ENCODE assay signal across 17 cellular contexts in the genomic region with DNA sequence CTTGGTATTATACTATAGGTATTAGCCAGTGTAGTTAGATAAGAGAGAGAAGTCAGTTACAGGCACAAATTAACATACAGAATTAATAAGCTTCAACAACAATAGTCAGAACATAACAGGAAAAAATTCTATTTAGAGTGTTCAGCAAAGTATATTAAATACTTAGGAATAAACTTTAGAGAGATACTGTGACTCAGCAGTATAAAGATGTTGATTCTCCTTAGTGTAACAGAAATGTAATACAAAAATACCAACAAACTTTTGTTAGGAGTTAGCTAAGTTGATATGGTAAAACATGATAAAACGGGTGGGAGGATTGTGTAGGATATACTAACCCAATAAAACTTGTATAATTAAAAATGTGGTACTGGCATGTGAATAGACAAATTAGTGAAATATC.
DNase-seq lines count a peak whose midpoint lies in the region; ATAC-seq, FAIRE-seq and TF ChIP-seq lines count a peak whose summit lies in the region.
"Had no signal": no experiment of that assay in that cellular context is flagged by ENCODE, and none has a peak within 500 bp of the region (broad histone marks: within the 10 kb centered on the region; RNA-seq: fewer than 3 reads in every experiment).

No MANE protein-coding gene starts in this region.

- H4K20me1 ChIP-seq in IMR-90 (ENCODE audit: insufficient read depth, low read length) (no peaks in the 10 kb centered on the region; the same call in 1 of the 2 replicates), H1 (replicated peaks in 1 of 2; ENCODE audit: control insufficient read depth in 1 of 2, insufficient read depth in 2 of 2, low read length in 2 of 2) (no peaks in the 10 kb centered on the region), mammary epithelial cell (ENCODE audit: insufficient read depth, low read length) (no peaks in the 10 kb centered on the region)

- no peak overlapping the region for H3K56ac ChIP-seq in IMR-90 (ENCODE audit: extremely low read depth, insufficient read depth, low read length)
- H3K56ac ChIP-seq in H1 (replicated peaks; ENCODE audit: insufficient read length, low read depth, low read length) = no peak overlapping the region

- no peaks in the 10 kb centered on the region for H3K9me3 Mint-ChIP-seq in effector memory CD8-positive, alpha-beta T cell
- H3K9me3 Mint-ChIP-seq: CD4-positive, alpha-beta memory T cell had no signal

- H3K4me3 Mint-ChIP-seq in effector memory CD8-positive, alpha-beta T cell = no peak overlapping the region

- H3K14ac ChIP-seq in IMR-90 (replicated peaks; ENCODE audit: low read depth, low read length) (no peak overlapping the region), H1 (ENCODE audit: insufficient read length) (no peak overlapping the region)

- H3K9ac ChIP-seq in IMR-90 (ENCODE audit: low read depth, low read length) = no peak overlapping the region
- no peak overlapping the region for H3K9ac ChIP-seq in H1 (replicated peaks in 1 of 4; ENCODE audit: extremely low read depth in 1 of 4, low read depth in 3 of 4, low read length in 3 of 4)
- no peak overlapping the region for H3K9ac ChIP-seq in mammary epithelial cell (ENCODE audit: insufficient read depth, low read length)

- H4K5ac ChIP-seq in IMR-90 (ENCODE audit: low read depth, low read length) = no peak overlapping the region
- H4K5ac ChIP-seq in H1 (ENCODE audit: insufficient read length, low read depth, low read length) = no peak overlapping the region

- no peaks in the 10 kb centered on the region for H3K9me3 ChIP-seq in IMR-90 (ENCODE audit: control insufficient read depth, insufficient read depth, low read length)
- no peaks in the 10 kb centered on the region; a peak in 1 of 4 replicates for H3K9me3 ChIP-seq in H1 (ENCODE audit: insufficient read depth in 2 of 2, low read depth in 1 of 2, low read length in 1 of 2)
- H3K9me3 ChIP-seq in pancreas = no peaks in the 10 kb centered on the region
- H3K9me3 ChIP-seq in mammary epithelial cell (replicated peaks; ENCODE audit: insufficient read depth, low read length) = no peaks in the 10 kb centered on the region
- H3K9me3 ChIP-seq: HAP-1 had no signal

- dilution Hi-C loops in IMR-90 (cut with HindIII; ENCODE audit: low sequenced_read_pairs, unreplicated experiment) (no loop called here), mammary epithelial cell (cut with HindIII; ENCODE audit: low sequenced_read_pairs) (no loop called here)

- H3K79me2 ChIP-seq in H1 (ENCODE audit: control insufficient read depth in 1 of 2, insufficient read depth in 2 of 2, low read length in 2 of 2) (peaks cover 0 to 27% of the 10 kb centered on the region in 2 experiments; a peak in 2 of 4 replicates), mammary epithelial cell (ENCODE audit: insufficient read depth, low read length) (peaks cover 17% of the 10 kb centered on the region)

- no peak overlapping the region for H2AK5ac ChIP-seq in IMR-90 (ENCODE audit: low read depth, low read length)
- no peak overlapping the region for H2AK5ac ChIP-seq in H1 (ENCODE audit: low read depth, low read length)

- H3K4me1 ChIP-seq in IMR-90 (ENCODE audit: control insufficient read depth, insufficient read depth, low read length) (no peaks in the 10 kb centered on the region), H1 (replicated peaks in 1 of 4; ENCODE audit: control insufficient read depth in 3 of 4, insufficient read depth in 4 of 4, low read length in 3 of 4) (no peaks in the 10 kb centered on the region), pancreas (no peaks in the 10 kb centered on the region), mammary epithelial cell (ENCODE audit: insufficient read depth, low read length) (no peaks in the 10 kb centered on the region)

- no peak overlapping the region for H3K23ac ChIP-seq in IMR-90 (ENCODE audit: low read depth, low read length)
- H3K23ac ChIP-seq in H1 (ENCODE audit: insufficient read length) = no peak overlapping the region

- H3K27me3 ChIP-seq in IMR-90 (ENCODE audit: control insufficient read depth, insufficient read depth, low read length) (no peaks in the 10 kb centered on the region), H1 (replicated peaks in 1 of 4; ENCODE audit: control insufficient read depth in 3 of 4, extremely low read depth in 1 of 4, insufficient read depth in 3 of 4, low read length in 3 of 4) (no peaks in the 10 kb centered on the region), pancreas (no peaks in the 10 kb centered on the region), mammary epithelial cell (ENCODE audit: insufficient read depth, low read length) (no peaks in the 10 kb centered on the region)

- H3K4me2 ChIP-seq in IMR-90 (ENCODE audit: low read depth, low read length) (no peak overlapping the region), H1 (ENCODE audit: insufficient read depth in 1 of 2, low read depth in 2 of 2, low read length in 2 of 2) (no peak overlapping the region), mammary epithelial cell (ENCODE audit: insufficient read depth, low read depth, low read length) (no peak overlapping the region)

- H2AK9ac ChIP-seq in IMR-90 (replicated peaks; ENCODE audit: low read depth, low read length, poor library complexity) = no peak overlapping the region

- H2BK120ac ChIP-seq in IMR-90 (ENCODE audit: low read depth, low read length) = no peak overlapping the region
- no peak overlapping the region for H2BK120ac ChIP-seq in H1 (replicated peaks; ENCODE audit: low read depth, low read length)

- TF ChIP-seq CTCF in IMR-90 (conservative IDR thresholded peaks at IDR 0.05; ENCODE audit: low read depth, low read length) (no peak), H1 (IDR thresholded peaks at IDR 0.05; ENCODE audit: control extremely low read depth in 1 of 3, insufficient read depth in 1 of 3, low read depth in 1 of 3, low read length in 3 of 3) (no peak), pancreas (IDR thresholded peaks at IDR 0.05) (no peak), mammary epithelial cell (conservative IDR thresholded peaks at IDR 0.05 in 1 of 2, IDR thresholded peaks at IDR 0.05 in 1 of 2; ENCODE audit: extremely low read depth in 1 of 2, insufficient read depth in 1 of 2, low read depth in 1 of 2, low read length in 2 of 2) (no peak)

- H3K4me3 ChIP-seq in IMR-90 (ENCODE audit: insufficient read depth, low read depth, low read length) (no peak overlapping the region), H1 (ENCODE audit: extremely low read depth in 1 of 4, insufficient read depth in 2 of 4, low read depth in 3 of 4, low read length in 4 of 4) (no peak overlapping the region), pancreas (no peak overlapping the region), mammary epithelial cell (replicated peaks in 1 of 3; ENCODE audit: insufficient read depth in 1 of 3, low read depth in 2 of 3, low read length in 3 of 3) (no peak overlapping the region)
- H3K4me3 ChIP-seq: HAP-1 had no signal

- H2BK12ac ChIP-seq in H1 (ENCODE audit: low read depth, low read length) = no peak overlapping the region

- intact Hi-C loops in IMR-90 (cut with micrococcal nuclease) (loop anchor here (1.0 kb wide), 1 partner anchor 29 kb away; no protein-coding TSS in a partner anchor), pancreas (cut with DNase I) (no loop called here), mammary epithelial cell (cut with micrococcal nuclease) (no loop called here)

- TF ChIP-seq POLR2A in IMR-90 (IDR thresholded peaks at IDR 0.05; ENCODE audit: low read depth, low read length) = no peak
- TF ChIP-seq POLR2A in H1 (IDR thresholded peaks at IDR 0.05; ENCODE audit: control extremely low read depth in 1 of 2, low read depth in 2 of 2, low read length in 2 of 2) = no peak

- H4K91ac ChIP-seq in IMR-90 (ENCODE audit: insufficient read depth, low read depth, low read length) = no peak overlapping the region
- no peak overlapping the region for H4K91ac ChIP-seq in H1 (replicated peaks; ENCODE audit: insufficient read length, low read length)

- DNase-seq in IMR-90 (no peak), H1 (ENCODE audit: low read depth in 1 of 2, low spot score in 2 of 2) (no peak), pancreas (no peak), mammary epithelial cell (no peak)
- no peak for DNase-seq in effector memory CD8-positive, alpha-beta T cell
- DNase-seq: 8988T; C1 segment of cervical spinal cord; Calu3; CD4-positive, alpha-beta memory T cell; COR-L47; DMS53; DMS79 treated with DMSO at 0.1 percent for 48 hours had no signal

- H3K36me3 Mint-ChIP-seq in effector memory CD8-positive, alpha-beta T cell (ENCODE audit: insufficient read depth) = peaks cover 3% of the 10 kb centered on the region

- H3K27ac ChIP-seq in IMR-90 (ENCODE audit: insufficient read depth, low read length) (no peak overlapping the region), H1 (ENCODE audit: low read depth, low read length) (no peak overlapping the region), pancreas (no peak overlapping the region), mammary epithelial cell (ENCODE audit: insufficient read depth, low read depth, low read length) (no peak overlapping the region)

- ATAC-seq in IMR-90 (ENCODE audit: low read depth) (0 out of 2 replicates have a peak, but pooled peaks have one; percentile 40), pancreas (no peak), HG03045 (IDR thresholded peaks at IDR 0.05; ENCODE audit: unreplicated experiment) (no peak)
- ATAC-seq in effector memory CD8-positive, alpha-beta T cell (replicated peaks) = no peak

- no peaks in the 10 kb centered on the region for H3K9me1 ChIP-seq in IMR-90 (ENCODE audit: insufficient read depth, low read length)

- no peak overlapping the region for H3K27ac Mint-ChIP-seq in effector memory CD8-positive, alpha-beta T cell

- H3K27me3 Mint-ChIP-seq in effector memory CD8-positive, alpha-beta T cell = no peaks in the 10 kb centered on the region
- H3K27me3 Mint-ChIP-seq: CD4-positive, alpha-beta memory T cell had no signal

- H3K18ac ChIP-seq in IMR-90 (ENCODE audit: low read depth, low read length) = no peak overlapping the region
- no peak overlapping the region for H3K18ac ChIP-seq in H1 (ENCODE audit: extremely low read depth, low read length)

- H4K8ac ChIP-seq in IMR-90 (ENCODE audit: low read depth in 2 of 2, low read length in 2 of 2) (no peak overlapping the region), H1 (ENCODE audit: extremely low read depth, insufficient read depth, low read length) (no peak overlapping the region)

- CTCF ChIA-PET in IMR-90 (lab: Yijun Ruan, JAX) (no interaction called here), H1 (lab: Charles Lee; ENCODE audit: partially characterized antibody) (no interaction called here), mammary epithelial cell (lab: Charles Lee; ENCODE audit: low non-redundant PET) (no interaction called here)

- H3K79me1 ChIP-seq in IMR-90 (ENCODE audit: low read depth in 1 of 2, low read length in 2 of 2) (peaks cover 3 to 8% of the 10 kb centered on the region in 2 experiments; a peak in 2 of 4 replicates), H1 (ENCODE audit: low read depth, low read length) (no peaks in the 10 kb centered on the region)

- H3K4ac ChIP-seq in IMR-90 (ENCODE audit: low read depth, low read length) (no peak overlapping the region), H1 (replicated peaks; ENCODE audit: insufficient read length, low read depth, low read length) (no peak overlapping the region)

- peaks cover 0 to 10% of the 10 kb centered on the region in 2 donors for H3K4me1 Mint-ChIP-seq in effector memory CD8-positive, alpha-beta T cell (ENCODE audit: low read depth in 2 of 2)

- H2BK5ac ChIP-seq in IMR-90 (ENCODE audit: low read depth, low read length, poor library complexity, severe bottlenecking) (peak overlapping the region; percentile 45), H1 (ENCODE audit: low read depth, low read length) (no peak overlapping the region)

- no peak overlapping the region for H2BK15ac ChIP-seq in IMR-90 (ENCODE audit: low read depth, low read length)
- no peak overlapping the region for H2BK15ac ChIP-seq in H1 (ENCODE audit: low read length)

- no peak overlapping the region for H2AFZ ChIP-seq in IMR-90 (replicated peaks; ENCODE audit: low read length, poor library complexity)
- H2AFZ ChIP-seq in H1 (ENCODE audit: low read length) = no peak overlapping the region
- no peak overlapping the region for H2AFZ ChIP-seq in mammary epithelial cell (ENCODE audit: low read depth, low read length)

- H3K36me3 ChIP-seq in IMR-90 (ENCODE audit: control insufficient read depth, insufficient read depth, low read length) = no peaks in the 10 kb centered on the region
- H3K36me3 ChIP-seq in H1 (ENCODE audit: control insufficient read depth in 2 of 4, insufficient read depth in 4 of 4, low read length in 3 of 4) = peaks cover 0 to 3% (median 1%) of the 10 kb centered on the region in 4 experiments; a peak in 2 of 8 replicates
- no peaks in the 10 kb centered on the region for H3K36me3 ChIP-seq in pancreas
- H3K36me3 ChIP-seq in mammary epithelial cell (ENCODE audit: insufficient read depth, low read length) = no peaks in the 10 kb centered on the region
- H3K36me3 ChIP-seq: HAP-1 had no signal

- in situ Hi-C loops in IMR-90 (cut with MboI; ENCODE audit: low sequenced_read_pairs) (no loop called here), mammary epithelial cell (cut with MboI; ENCODE audit: low sequenced_read_pairs in 2 of 2) (no loop called here)

- POLR2A ChIA-PET in IMR-90 (lab: Charles Lee; ENCODE audit: unreplicated experiment) (no interaction called here), H1 (lab: Charles Lee; ENCODE audit: partially characterized antibody) (no interaction called here)

- WGBS in IMR-90 (ENCODE audit: extremely low coverage in 2 of 2, insufficient read length in 1 of 2), 2 experiments = no CpG with 5 or more reads among the region's 1 CpG
- 100% methylated on average over 1 of the region's 1 CpG; no CpG with 5 or more reads in 1 of the 2 experiments for WGBS in H1 (ENCODE audit: extremely low coverage in 1 of 2, insufficient coverage in 1 of 2, insufficient read length in 1 of 2, insufficient replicate concordance in 2 of 2, low coverage in 1 of 2, low lambda C conversion rate in 2 of 2, missing lambda C conversion rate in 1 of 2), 2 experiments
- 86 to 100% methylated on average over 1 of the region's 1 CpG for WGBS in pancreas, 2 donors
- 88% methylated on average over 1 of the region's 1 CpG for WGBS in mammary epithelial cell (ENCODE audit: low coverage, missing lambda C conversion rate)

- FAIRE-seq in G401.6 (lab: Jason Lieb, UNC) (peak; percentile 39), H1 (lab: Jason Lieb, UNC) (peak; percentile 36), pancreas (lab: Jason Lieb, UNC) (peak; percentile 86)
- FAIRE-seq: GM12892, H54 had no signal

- H2BK20ac ChIP-seq in IMR-90 (ENCODE audit: low read depth, low read length) (no peak overlapping the region), H1 (ENCODE audit: low read length) (no peak overlapping the region)

- TF ChIP-seq EP300 in H1 (IDR thresholded peaks at IDR 0.05; ENCODE audit: borderline replicate concordance in 1 of 2, low read depth in 2 of 2, low read length in 2 of 2) = no peak

- BruUV-seq in IMR-90 (replicated peaks; lab: Mats Ljungman, UMichigan) = no TSS peak
- BruUV-seq in mammary epithelial cell (replicated peaks; lab: Mats Ljungman, UMichigan) = no TSS peak

- H3K23me2 ChIP-seq in H1 (ENCODE audit: low read depth, low read length) = no peaks in the 10 kb centered on the region

- TF ChIP-seq RAD21 in IMR-90 (IDR thresholded peaks at IDR 0.05; ENCODE audit: low read length) = no peak
- TF ChIP-seq RAD21 in H1 (IDR thresholded peaks at IDR 0.05 in 1 of 2, conservative IDR thresholded peaks at IDR 0.05 in 1 of 2; ENCODE audit: low read depth in 2 of 2, low read length in 2 of 2) = no peak
